In genomic region chr15:88920186-88920891, GRCh38 we compare ENCODE assay signal across 2 cellular contexts.
TF ChIP-seq lines count a peak whose summit lies in the region.

No MANE protein-coding gene starts in this region.

TF ChIP-seq in GM23338, 12 proteins besides CTCF, POLR2A, EP300 and RAD21:
- TF ChIP-seq EZH2phosphoT487 (IDR thresholded peaks at IDR 0.05; ENCODE audit: unreplicated experiment), result no peak
- no peak for TF ChIP-seq JUNB (IDR thresholded peaks at IDR 0.05; ENCODE audit: unreplicated experiment)
- TF ChIP-seq, protein P1, sequence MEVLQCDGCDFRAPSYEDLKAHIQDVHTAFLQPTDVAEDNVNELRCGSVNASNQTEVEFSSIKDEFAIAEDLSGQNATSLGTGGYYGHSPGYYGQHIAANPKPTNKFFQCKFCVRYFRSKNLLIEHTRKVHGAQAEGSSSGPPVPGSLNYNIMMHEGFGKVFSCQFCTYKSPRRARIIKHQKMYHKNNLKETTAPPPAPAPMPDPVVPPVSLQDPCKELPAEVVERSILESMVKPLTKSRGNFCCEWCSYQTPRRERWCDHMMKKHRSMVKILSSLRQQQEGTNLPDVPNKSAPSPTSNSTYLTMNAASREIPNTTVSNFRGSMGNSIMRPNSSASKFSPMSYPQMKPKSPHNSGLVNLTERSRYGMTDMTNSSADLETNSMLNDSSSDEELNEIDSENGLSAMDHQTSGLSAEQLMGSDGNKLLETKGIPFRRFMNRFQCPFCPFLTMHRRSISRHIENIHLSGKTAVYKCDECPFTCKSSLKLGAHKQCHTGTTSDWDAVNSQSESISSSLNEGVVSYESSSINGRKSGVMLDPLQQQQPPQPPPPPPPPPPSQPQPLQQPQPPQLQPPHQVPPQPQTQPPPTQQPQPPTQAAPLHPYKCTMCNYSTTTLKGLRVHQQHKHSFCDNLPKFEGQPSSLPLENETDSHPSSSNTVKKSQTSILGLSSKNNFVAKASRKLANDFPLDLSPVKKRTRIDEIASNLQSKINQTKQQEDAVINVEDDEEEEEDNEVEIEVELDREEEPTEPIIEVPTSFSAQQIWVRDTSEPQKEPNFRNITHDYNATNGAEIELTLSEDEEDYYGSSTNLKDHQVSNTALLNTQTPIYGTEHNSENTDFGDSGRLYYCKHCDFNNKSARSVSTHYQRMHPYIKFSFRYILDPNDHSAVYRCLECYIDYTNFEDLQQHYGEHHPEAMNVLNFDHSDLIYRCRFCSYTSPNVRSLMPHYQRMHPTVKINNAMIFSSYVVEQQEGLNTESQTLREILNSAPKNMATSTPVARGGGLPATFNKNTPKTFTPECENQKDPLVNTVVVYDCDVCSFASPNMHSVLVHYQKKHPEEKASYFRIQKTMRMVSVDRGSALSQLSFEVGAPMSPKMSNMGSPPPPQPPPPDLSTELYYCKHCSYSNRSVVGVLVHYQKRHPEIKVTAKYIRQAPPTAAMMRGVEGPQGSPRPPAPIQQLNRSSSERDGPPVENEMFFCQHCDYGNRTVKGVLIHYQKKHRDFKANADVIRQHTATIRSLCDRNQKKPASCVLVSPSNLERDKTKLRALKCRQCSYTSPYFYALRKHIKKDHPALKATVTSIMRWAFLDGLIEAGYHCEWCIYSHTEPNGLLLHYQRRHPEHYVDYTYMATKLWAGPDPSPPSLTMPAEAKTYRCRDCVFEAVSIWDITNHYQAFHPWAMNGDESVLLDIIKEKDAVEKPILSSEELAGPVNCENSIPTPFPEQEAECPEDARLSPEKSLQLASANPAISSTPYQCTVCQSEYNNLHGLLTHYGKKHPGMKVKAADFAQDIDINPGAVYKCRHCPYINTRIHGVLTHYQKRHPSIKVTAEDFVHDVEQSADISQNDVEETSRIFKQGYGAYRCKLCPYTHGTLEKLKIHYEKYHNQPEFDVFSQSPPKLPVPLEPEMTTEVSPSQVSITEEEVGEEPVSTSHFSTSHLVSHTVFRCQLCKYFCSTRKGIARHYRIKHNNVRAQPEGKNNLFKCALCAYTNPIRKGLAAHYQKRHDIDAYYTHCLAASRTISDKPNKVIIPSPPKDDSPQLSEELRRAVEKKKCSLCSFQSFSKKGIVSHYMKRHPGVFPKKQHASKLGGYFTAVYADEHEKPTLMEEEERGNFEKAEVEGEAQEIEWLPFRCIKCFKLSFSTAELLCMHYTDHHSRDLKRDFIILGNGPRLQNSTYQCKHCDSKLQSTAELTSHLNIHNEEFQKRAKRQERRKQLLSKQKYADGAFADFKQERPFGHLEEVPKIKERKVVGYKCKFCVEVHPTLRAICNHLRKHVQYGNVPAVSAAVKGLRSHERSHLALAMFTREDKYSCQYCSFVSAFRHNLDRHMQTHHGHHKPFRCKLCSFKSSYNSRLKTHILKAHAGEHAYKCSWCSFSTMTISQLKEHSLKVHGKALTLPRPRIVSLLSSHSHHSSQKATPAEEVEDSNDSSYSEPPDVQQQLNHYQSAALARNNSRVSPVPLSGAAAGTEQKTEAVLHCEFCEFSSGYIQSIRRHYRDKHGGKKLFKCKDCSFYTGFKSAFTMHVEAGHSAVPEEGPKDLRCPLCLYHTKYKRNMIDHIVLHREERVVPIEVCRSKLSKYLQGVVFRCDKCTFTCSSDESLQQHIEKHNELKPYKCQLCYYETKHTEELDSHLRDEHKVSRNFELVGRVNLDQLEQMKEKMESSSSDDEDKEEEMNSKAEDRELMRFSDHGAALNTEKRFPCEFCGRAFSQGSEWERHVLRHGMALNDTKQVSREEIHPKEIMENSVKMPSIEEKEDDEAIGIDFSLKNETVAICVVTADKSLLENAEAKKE (CRISPR knock-in tag; IDR thresholded peaks at IDR 0.05), result no peak
- no peak for TF ChIP-seq STAT1 (IDR thresholded peaks at IDR 0.05; ENCODE audit: unreplicated experiment)
- no peak for TF ChIP-seq CREB1 (CRISPR knock-in tag; IDR thresholded peaks at IDR 0.05; ENCODE audit: low read depth)
- no peak for TF ChIP-seq ZNF331 (CRISPR knock-in tag; IDR thresholded peaks at IDR 0.05; ENCODE audit: low read depth)

TF ChIP-seq in H1, 55 proteins besides CTCF, POLR2A, EP300 and RAD21:
- TF ChIP-seq KDM4A (IDR thresholded peaks at IDR 0.05; ENCODE audit: low read depth, low read length, severe bottlenecking) (no peak), JUND (IDR thresholded peaks at IDR 0.05; ENCODE audit: low read length) (no peak), GABPA (IDR thresholded peaks at IDR 0.05; ENCODE audit: borderline replicate concordance, insufficient read depth, low read length) (no peak), CHD7 (IDR thresholded peaks at IDR 0.05; ENCODE audit: insufficient replicate concordance, low read length) (no peak), SAP30 (IDR thresholded peaks at IDR 0.05; ENCODE audit: insufficient read depth, insufficient replicate concordance, low read length) (no peak), TAF1 (IDR thresholded peaks at IDR 0.05; ENCODE audit: low read depth, low read length) (no peak), HDAC2 (IDR thresholded peaks at IDR 0.05; ENCODE audit: borderline replicate concordance in 1 of 2, low read depth in 2 of 2, low read length in 2 of 2) (no peak), KDM1A (IDR thresholded peaks at IDR 0.05; ENCODE audit: borderline replicate concordance, low read length) (no peak), SIN3A (conservative IDR thresholded peaks at IDR 0.05 in 1 of 2, IDR thresholded peaks at IDR 0.05 in 1 of 2; ENCODE audit: low read depth in 1 of 2, low read length in 2 of 2) (no peak), ASH2L (IDR thresholded peaks at IDR 0.05; ENCODE audit: low read length) (no peak), RNF2 (IDR thresholded peaks at IDR 0.05; ENCODE audit: borderline replicate concordance, low read depth, low read length, missing control alignments, poor library complexity, severe bottlenecking) (no peak), CBX8 (IDR thresholded peaks at IDR 0.05; ENCODE audit: borderline replicate concordance, low read depth, low read length) (no peak), BRCA1 (IDR thresholded peaks at IDR 0.05; ENCODE audit: low read depth, low read length) (no peak), RXRA (IDR thresholded peaks at IDR 0.05; ENCODE audit: insufficient read depth, low read depth, low read length) (no peak), RFX5 (IDR thresholded peaks at IDR 0.05; ENCODE audit: borderline replicate concordance, low read depth, low read length) (no peak), MAFK (IDR thresholded peaks at IDR 0.05; ENCODE audit: low read depth, low read length) (no peak), TAF7 (optimal IDR thresholded peaks at IDR 0.05; ENCODE audit: borderline replicate concordance, low read depth, low read length) (no peak)
